Comparison of ENCODE assay signal across 27 cellular contexts in genomic region chr4:186910385-186910784, GRCh38.
DNase-seq lines count a peak whose midpoint lies in the region; ATAC-seq and TF ChIP-seq lines count a peak whose summit lies in the region.
"Had no signal": no experiment of that assay in that cellular context is flagged by ENCODE, and none has a peak within 500 bp of the region (broad histone marks: within the 10 kb centered on the region; RNA-seq: fewer than 3 reads in every experiment).

No MANE protein-coding gene starts in this region.

- TF ChIP-seq CTCF in epithelial cell of esophagus (IDR thresholded peaks at IDR 0.05; ENCODE audit: insufficient read depth, low read depth, low read length, missing control alignments) (no peak), liver (IDR thresholded peaks at IDR 0.05; ENCODE audit: low read depth, low read length, missing input control) (no peak), osteoblast (IDR thresholded peaks at IDR 0.05; ENCODE audit: extremely low read depth, low read depth, low read length) (no peak)

- H3K79me2 ChIP-seq in osteoblast (ENCODE audit: insufficient read depth, low read length): no peaks in the 10 kb centered on the region

- no peak overlapping the region for H3K27ac Mint-ChIP-seq in stimulated activated effector memory CD8-positive, alpha-beta T cell treated with anti-CD3 and anti-CD28 coated beads, Interleukin-12 subunit alpha, Interleukin-12 subunit beta, amount 100 ng/mL, for 72 hours
- H3K27ac Mint-ChIP-seq: CD14-positive monocyte; CD8-positive, alpha-beta memory T cell; IgD-negative memory B cell had no signal

- TF ChIP-seq RAD21 in liver (IDR thresholded peaks at IDR 0.05): peak; percentile 41 to 51

- 34% methylated on average over 1 of the region's 1 CpG for WGBS in liver

- H3K4me3 ChIP-seq in epithelial cell of esophagus (ENCODE audit: low read length) (no peak overlapping the region), liver (ENCODE audit: low read depth in 1 of 3, low read length in 3 of 3) (no peak overlapping the region), osteoblast (ENCODE audit: insufficient read depth, low read length) (no peak overlapping the region)
- H3K4me3 ChIP-seq: GM12878, SJCRH30 had no signal

- H2AFZ ChIP-seq in osteoblast (ENCODE audit: low read length): no peak overlapping the region

- H3K9ac ChIP-seq in liver (ENCODE audit: low read depth in 1 of 2, low read length in 2 of 2): no peak overlapping the region

- no peaks in the 10 kb centered on the region for H4K20me1 ChIP-seq in osteoblast (ENCODE audit: insufficient read depth, low read length)

- H3K9me3 ChIP-seq in liver (ENCODE audit: control insufficient read depth in 4 of 4, low read length in 3 of 4): no peaks in the 10 kb centered on the region
- H3K9me3 ChIP-seq in osteoblast (ENCODE audit: low read depth, low read length): no peaks in the 10 kb centered on the region
- H3K9me3 ChIP-seq: BE2C, SJCRH30 had no signal

- no peaks in the 10 kb centered on the region for H3K4me1 Mint-ChIP-seq in stimulated activated effector memory CD8-positive, alpha-beta T cell treated with anti-CD3 and anti-CD28 coated beads, Interleukin-12 subunit alpha, Interleukin-12 subunit beta, amount 100 ng/mL, for 72 hours
- H3K4me1 Mint-ChIP-seq: CD14-positive monocyte; CD8-positive, alpha-beta memory T cell had no signal

- H3K27me3 ChIP-seq in liver (ENCODE audit: control insufficient read depth in 4 of 4, insufficient read depth in 4 of 4, low read length in 3 of 4): no peaks in the 10 kb centered on the region
- H3K27me3 ChIP-seq in osteoblast (ENCODE audit: insufficient read depth, low read length): no peaks in the 10 kb centered on the region
- H3K27me3 ChIP-seq: BE2C, SJCRH30 had no signal

- no peak for ATAC-seq in stimulated activated effector memory CD8-positive, alpha-beta T cell treated with anti-CD3 and anti-CD28 coated beads, Interleukin-12 subunit alpha, Interleukin-12 subunit beta, amount 100 ng/mL, for 72 hours
- no peak for ATAC-seq in HG02981 (IDR thresholded peaks at IDR 0.05; ENCODE audit: unreplicated experiment)
- ATAC-seq: GM12878, Right ventricle myocardium inferior, SK-N-SH treated with all-trans-retinoic acid at 6 μM for 48 hours had no signal

- no peak overlapping the region for H3K4me2 ChIP-seq in osteoblast (ENCODE audit: insufficient read depth, low read length)

- peaks cover 0 to 3% (median 0%) of the 10 kb centered on the region in 4 donors for H3K4me1 ChIP-seq in liver (ENCODE audit: control insufficient read depth in 4 of 4, insufficient read depth in 4 of 4, low read length in 3 of 4)
- no peaks in the 10 kb centered on the region for H3K4me1 ChIP-seq in osteoblast (ENCODE audit: insufficient read depth, low read length)
- H3K4me1 ChIP-seq: BE2C, SJCRH30 had no signal

- no peaks in the 10 kb centered on the region for H3K36me3 Mint-ChIP-seq in stimulated activated effector memory CD8-positive, alpha-beta T cell treated with anti-CD3 and anti-CD28 coated beads, Interleukin-12 subunit alpha, Interleukin-12 subunit beta, amount 100 ng/mL, for 72 hours
- H3K36me3 Mint-ChIP-seq: CD14-positive monocyte had no signal

- peaks cover 14% of the 10 kb centered on the region for H3K9me3 Mint-ChIP-seq in stimulated activated effector memory CD8-positive, alpha-beta T cell treated with anti-CD3 and anti-CD28 coated beads, Interleukin-12 subunit alpha, Interleukin-12 subunit beta, amount 100 ng/mL, for 72 hours

- H3K27ac ChIP-seq in liver (ENCODE audit: low read depth in 1 of 2, low read length in 2 of 2) (no peak overlapping the region), osteoblast (ENCODE audit: low read depth, low read length) (no peak overlapping the region)
- H3K27ac ChIP-seq: 22Rv1, SJCRH30 had no signal

- no peak overlapping the region for H3K4me3 Mint-ChIP-seq in stimulated activated effector memory CD8-positive, alpha-beta T cell treated with anti-CD3 and anti-CD28 coated beads, Interleukin-12 subunit alpha, Interleukin-12 subunit beta, amount 100 ng/mL, for 72 hours
- H3K4me3 Mint-ChIP-seq: CD14-positive monocyte; CD8-positive, alpha-beta memory T cell; IgD-negative memory B cell had no signal

- H3K36me3 ChIP-seq in liver (ENCODE audit: control insufficient read depth in 4 of 4, insufficient read depth in 3 of 4, low read depth in 1 of 4, low read length in 3 of 4): no peaks in the 10 kb centered on the region
- H3K36me3 ChIP-seq in osteoblast (ENCODE audit: insufficient read depth, low read length): no peaks in the 10 kb centered on the region
- H3K36me3 ChIP-seq: BE2C, SJCRH30 had no signal

- DNase-seq in NCI-H1105 treated with DMSO at 0.1 percent for 48 hours (lab: John Stamatoyannopoulos, UW) (peak; percentile 1), NCI-H1105 (lab: John Stamatoyannopoulos, UW) (no peak), NCI-H69 (lab: John Stamatoyannopoulos, UW) (peak; percentile 29), epithelial cell of esophagus (ENCODE audit: low read depth) (peak; percentile 81), osteoblast (ENCODE audit: insufficient read length, low spot score, missing footprints) (no peak)
- no peak for DNase-seq in stimulated activated effector memory CD8-positive, alpha-beta T cell treated with anti-CD3 and anti-CD28 coated beads, Interleukin-12 subunit alpha, Interleukin-12 subunit beta, amount 100 ng/mL, for 72 hours (ENCODE audit: low spot score in 2 of 2)
- DNase-seq: BE2C; CD8-positive, alpha-beta memory T cell; DMS 273 treated with DMSO at 0.1 percent for 48 hours; DMS79; EL; GDM1; HCEC 1CT; MV-4-11; NCI-H2029 treated with DMSO at 0.1 percent for 48 hours; NCI-H2171 treated with DMSO at 0.1 percent for 48 hours; NCI-H524; NCI-H774 had no signal

TF ChIP-seq in liver, 16 proteins besides CTCF, POLR2A, EP300 and RAD21:
- peak; percentile 26 to 57 for TF ChIP-seq RXRA (IDR thresholded peaks at IDR 0.05)
- no peak for TF ChIP-seq FOXA2 (IDR thresholded peaks at IDR 0.05)
- TF ChIP-seq HNF4A (conservative IDR thresholded peaks at IDR 0.05): peak; percentile 22 to 58
- no peak for TF ChIP-seq GABPA (IDR thresholded peaks at IDR 0.05 in 1 of 2, conservative IDR thresholded peaks at IDR 0.05 in 1 of 2)
- peak in 1 of 2 donors; percentile 46 for TF ChIP-seq JUND (IDR thresholded peaks at IDR 0.05)
- TF ChIP-seq, protein P1, sequence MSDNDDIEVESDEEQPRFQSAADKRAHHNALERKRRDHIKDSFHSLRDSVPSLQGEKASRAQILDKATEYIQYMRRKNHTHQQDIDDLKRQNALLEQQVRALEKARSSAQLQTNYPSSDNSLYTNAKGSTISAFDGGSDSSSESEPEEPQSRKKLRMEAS (IDR thresholded peaks at IDR 0.05): peak; percentile 36

Comparison
In these comparisons a context has a peak if more than half of its experiments do, and no peak if none do; other contexts are left out.
1. DNase-seq: peak in NCI-H1105 treated with DMSO at 0.1 percent for 48 hours (single experiment), NCI-H69 (single experiment) and epithelial cell of esophagus (single experiment); none in NCI-H1105 (single experiment), stimulated activated effector memory CD8-positive, alpha-beta T cell treated with anti-CD3 and anti-CD28 coated beads, Interleukin-12 subunit alpha, Interleukin-12 subunit beta, amount 100 ng/mL, for 72 hours (0 of 2) and osteoblast (single experiment).